Comparison of ENCODE assay signal across 8 cellular contexts in genomic region chr14:50230601-50231474, GRCh38. TPM values are rescaled to one million over a fixed set of nuclear protein-coding genes. Genes with fewer than 3 reads are reported as not detected.
DNase-seq lines count a peak whose midpoint lies in the region; ATAC-seq and TF ChIP-seq lines count a peak whose summit lies in the region.

No MANE protein-coding gene starts in this region.

- H3K4me2 ChIP-seq in osteoblast (ENCODE audit: insufficient read depth, low read length), result peak overlapping the region; percentile 100

- H3K4me3 ChIP-seq in osteoblast (ENCODE audit: insufficient read depth, low read length) (peak overlapping the region; percentile 89), aorta (ENCODE audit: low read length in 2 of 2) (peak overlapping the region; percentile 70 to 99)

- H2AFZ ChIP-seq in osteoblast (ENCODE audit: low read length), result peak overlapping the region; percentile 85

- peaks cover 2% of the 10 kb centered on the region for H3K36me3 Mint-ChIP-seq in activated naive CD8-positive, alpha-beta T cell
- H3K36me3 Mint-ChIP-seq in glutamatergic neuron (ENCODE audit: unreplicated experiment), result peaks cover 7% of the 10 kb centered on the region

- H3K27ac ChIP-seq in osteoblast (ENCODE audit: low read depth, low read length) (peak overlapping the region; percentile 86), aorta (ENCODE audit: low read depth in 1 of 2, low read length in 2 of 2) (peak overlapping the region; percentile 84 to 100)

- DNase-seq in Caki2 (ENCODE audit: low read depth) (peak; percentile 53), SHP77 treated with DMSO at 0.1 percent for 48 hours (lab: John Stamatoyannopoulos, UW) (peak; percentile 29), glutamatergic neuron (peak; percentile 61), osteoblast (ENCODE audit: insufficient read length, low spot score, missing footprints) (peak; percentile 83), aorta (peak; percentile 77 to 84)

- no peaks in the 10 kb centered on the region for H3K27me3 Mint-ChIP-seq in activated naive CD8-positive, alpha-beta T cell
- H3K27me3 Mint-ChIP-seq in glutamatergic neuron (ENCODE audit: unreplicated experiment), result peaks cover 3% of the 10 kb centered on the region

- H3K9me3 Mint-ChIP-seq in activated naive CD8-positive, alpha-beta T cell (ENCODE audit: low read depth), result no peaks in the 10 kb centered on the region
- peaks cover 12% of the 10 kb centered on the region for H3K9me3 Mint-ChIP-seq in glutamatergic neuron (ENCODE audit: unreplicated experiment)

- in situ Hi-C loops in Caki2 (cut with HindIII; ENCODE audit: low pct_unique_long_range_greater_than_20kb, low sequenced_read_pairs), result no loop called here

- peaks cover 56% of the 10 kb centered on the region for H3K4me1 Mint-ChIP-seq in activated naive CD8-positive, alpha-beta T cell (ENCODE audit: low read depth)
- peaks cover 16% of the 10 kb centered on the region for H3K4me1 Mint-ChIP-seq in glutamatergic neuron (ENCODE audit: low read depth, unreplicated experiment)

- H3K27me3 ChIP-seq in osteoblast (ENCODE audit: insufficient read depth, low read length) (no peaks in the 10 kb centered on the region), aorta (ENCODE audit: control insufficient read depth in 1 of 2, insufficient read depth in 2 of 2, low read length in 1 of 2) (no peaks in the 10 kb centered on the region)

- H3K36me3 ChIP-seq in osteoblast (ENCODE audit: insufficient read depth, low read length), result no peaks in the 10 kb centered on the region
- no peaks in the 10 kb centered on the region for H3K36me3 ChIP-seq in aorta (ENCODE audit: control insufficient read depth in 1 of 2, insufficient read depth in 2 of 2, low read length in 1 of 2)

- TF ChIP-seq CTCF in glutamatergic neuron (IDR thresholded peaks at IDR 0.05; ENCODE audit: partially characterized antibody, unreplicated experiment), result no peak
- TF ChIP-seq CTCF in osteoblast (IDR thresholded peaks at IDR 0.05; ENCODE audit: extremely low read depth, low read depth, low read length), result no peak

- H3K4me1 ChIP-seq in osteoblast (ENCODE audit: insufficient read depth, low read length) (peaks cover 24% of the 10 kb centered on the region), aorta (ENCODE audit: control insufficient read depth in 1 of 2, insufficient read depth in 2 of 2, low read length in 2 of 2) (peaks cover 0 to 7% of the 10 kb centered on the region in 2 donors)

- WGBS in aorta, 2 donors, result 0% methylated on average over 43 to 66 of the region's 66 CpGs

- peak overlapping the region; percentile 93 for H3K4me3 Mint-ChIP-seq in activated naive CD8-positive, alpha-beta T cell
- peak overlapping the region; percentile 99 for H3K4me3 Mint-ChIP-seq in glutamatergic neuron (ENCODE audit: unreplicated experiment)

- intact Hi-C loops in aorta (cut with DNase I), result loop anchor here in 1 of 2 donors (5.0 to 10.0 kb wide), 2 partner anchors 81 to 106 kb away; partner anchors contain the start of genes DMAC2L and L2HGDH

- H3K27ac Mint-ChIP-seq in activated naive CD8-positive, alpha-beta T cell, result peak overlapping the region; percentile 95
- H3K27ac Mint-ChIP-seq in glutamatergic neuron (ENCODE audit: unreplicated experiment), result peak overlapping the region; percentile 93

- peaks cover 40% of the 10 kb centered on the region for H4K20me1 ChIP-seq in osteoblast (ENCODE audit: insufficient read depth, low read length)

- ATAC-seq in GM19467 (IDR thresholded peaks at IDR 0.05; ENCODE audit: unreplicated experiment) (peak; percentile 28), HG03571 (IDR thresholded peaks at IDR 0.05; ENCODE audit: unreplicated experiment) (peak; percentile 28), aorta (ENCODE audit: low FRiP score) (peak; percentile 63)

- H3K79me2 ChIP-seq in osteoblast (ENCODE audit: insufficient read depth, low read length), result peaks cover 50% of the 10 kb centered on the region

- H3K9me3 ChIP-seq in osteoblast (ENCODE audit: low read depth, low read length) (no peaks in the 10 kb centered on the region), aorta (ENCODE audit: control insufficient read depth, low read length) (no peaks in the 10 kb centered on the region)

RNA-seq across cellular contexts. Expression of gene SOS2, which starts 0.5 kb away (rescaled TPM):
- 9.2 and 13.0 TPM in 2 replicates for total RNA-seq in Caki2 (2014; rRNA removed; shearing (Covaris generic); ENCODE audit: low replicate concordance)
- total RNA-seq in glutamatergic neuron (ENCODE audit: unreplicated experiment), result 50.4 TPM
- 29.7 and 30.6 TPM in 2 replicates for total RNA-seq in osteoblast
- 10 to 100 TPM; 37.0 to 41.7 TPM for total RNA-seq in aorta
- 10 to 100 TPM; 11.7 to 14.8 TPM for polyA plus RNA-seq in aorta

Comparison
In these comparisons a context has a peak if more than half of its experiments do, and no peak if none do; other contexts are left out.
1. Peak in every context shown above with its lines: DNase-seq, ATAC-seq, H3K4me3 ChIP-seq and H3K27ac ChIP-seq.
2. DNase-seq: peak in every context shown above with its lines; median percentile 83 in osteoblast; 80 in aorta; 61 in glutamatergic neuron; 53 in Caki2; 29 in SHP77 treated with DMSO at 0.1 percent for 48 hours.